In genomic region chr3:169640467-169641148, GRCh38 we compare ENCODE assay signal across 22 cellular contexts. TPM values are rescaled to one million over a fixed set of nuclear protein-coding genes. Genes with fewer than 3 reads are reported as not detected.
"Had no signal": no experiment of that assay in that cellular context is flagged by ENCODE, and none has a peak within 500 bp of the region (broad histone marks: within the 10 kb centered on the region; RNA-seq: fewer than 3 reads in every experiment).

No MANE protein-coding gene starts in this region.

- ATAC-seq: foreskin keratinocyte; left lung; lower lobe of right lung; naive thymus-derived CD4-positive, alpha-beta T cell had no signal

- H3K4me1 Mint-ChIP-seq: memory B cell had no signal

- H3K4me3 Mint-ChIP-seq: dendritic cell treated with granulocyte-macrophage colony-stimulating factor and Interleukin-4, amounts not matched to agents 40 ng/mL and 50 ng/mL, for 4 days; endodermal cell; memory B cell; mesothelial cell of epicardium; naive thymus-derived CD4-positive, alpha-beta T cell; nephron progenitor cell had no signal

- H3K27me3 ChIP-seq: left lung, thyroid gland, upper lobe of left lung, uterus had no signal

- H3K4me1 ChIP-seq: foreskin keratinocyte, left lung, lower lobe of right lung, sigmoid colon, thyroid gland, upper lobe of left lung, uterus had no signal

- H3K9me3 ChIP-seq: left lung, lower lobe of right lung, sigmoid colon, thyroid gland, upper lobe of left lung, uterus had no signal

- FAIRE-seq: colon, endothelial cell of umbilical vein had no signal

- H3K36me3 ChIP-seq: left lung, lower lobe of right lung, sigmoid colon, thyroid gland, upper lobe of left lung, uterus had no signal

- DNase-seq: cerebellar nuclear complex; endodermal cell; erythroblast; foreskin keratinocyte; head of caudate nucleus; hippocampal formation; left lung; lower lobe of right lung; naive thymus-derived CD4-positive, alpha-beta T cell; nephron progenitor cell; sigmoid colon; stimulated activated CD4-positive, alpha-beta T cell treated with anti-CD3 and anti-CD28 coated beads, Interleukin-12 subunit alpha, Interleukin-12 subunit beta, amount 100 ng/mL, for 4 hours; stimulated activated naive CD4-positive, alpha-beta T cell; thyroid gland; upper lobe of left lung; uterus had no signal

- H3K4me3 ChIP-seq: left lung, lower lobe of right lung, sigmoid colon, skin epidermis, thyroid gland, upper lobe of left lung, uterus had no signal

- H3K27ac ChIP-seq: foreskin keratinocyte, left lung, lower lobe of right lung, sigmoid colon, skin epidermis, thyroid gland, upper lobe of left lung, uterus had no signal

- H3K9me3 Mint-ChIP-seq: dendritic cell treated with granulocyte-macrophage colony-stimulating factor and Interleukin-4, amounts not matched to agents 40 ng/mL and 50 ng/mL, for 4 days; endodermal cell; memory B cell; mesothelial cell of epicardium had no signal

- H3K36me3 Mint-ChIP-seq: memory B cell; mesothelial cell of epicardium; naive thymus-derived CD4-positive, alpha-beta T cell had no signal

- H3K27ac Mint-ChIP-seq: dendritic cell treated with granulocyte-macrophage colony-stimulating factor and Interleukin-4, amounts not matched to agents 40 ng/mL and 50 ng/mL, for 4 days; endodermal cell; memory B cell; mesothelial cell of epicardium; naive thymus-derived CD4-positive, alpha-beta T cell; nephron progenitor cell had no signal

RNA-seq across cellular contexts. Expression of gene MECOM, which starts 22.9 kb away (rescaled TPM):
- polyA plus RNA-seq: naive thymus-derived CD4-positive, alpha-beta T cell had no signal
